Comparison of ENCODE assay signal across 1 cellular context in genomic region chr20:5784735-5785134, GRCh38.
TF ChIP-seq lines count a peak whose summit lies in the region.

No MANE protein-coding gene starts in this region.

TF ChIP-seq in K562, 482 proteins besides CTCF, POLR2A, EP300 and RAD21 (continued from another document):
- TF ChIP-seq RERE (CRISPR knock-in tag; IDR thresholded peaks at IDR 0.05; ENCODE audit: borderline replicate concordance) (no peak), ZNF780A (CRISPR knock-in tag; IDR thresholded peaks at IDR 0.05) (no peak), SRSF9 (IDR thresholded peaks at IDR 0.05; ENCODE audit: borderline replicate concordance, low read depth, low read length) (no peak), ARID3B (CRISPR knock-in tag; IDR thresholded peaks at IDR 0.05; ENCODE audit: borderline replicate concordance) (no peak), MTA2 (IDR thresholded peaks at IDR 0.05; ENCODE audit: low read depth) (peak; percentile 92), ARNT (IDR thresholded peaks at IDR 0.05) (0 out of 4 replicates have a peak, but pooled peaks of 1 of the 2 experiments have one; percentile 41), ERF (CRISPR knock-in tag; IDR thresholded peaks at IDR 0.05) (no peak), RBM39 (optimal IDR thresholded peaks at IDR 0.05; ENCODE audit: low read depth, low read length) (no peak), EP400 (IDR thresholded peaks at IDR 0.05) (peak; percentile 65), LEF1 (IDR thresholded peaks at IDR 0.05) (peak; percentile 92), ZNF24 (IDR thresholded peaks at IDR 0.05) (no peak), PREB (CRISPR knock-in tag; IDR thresholded peaks at IDR 0.05) (no peak), ZNF57 (CRISPR knock-in tag; IDR thresholded peaks at IDR 0.05) (no peak), ZHX1 (conservative IDR thresholded peaks at IDR 0.05; ENCODE audit: low read length) (no peak), HIVEP1 (CRISPR knock-in tag; IDR thresholded peaks at IDR 0.05) (no peak), ZNF407 (IDR thresholded peaks at IDR 0.05; ENCODE audit: low read depth) (no peak), ZNF23 (CRISPR knock-in tag; IDR thresholded peaks at IDR 0.05) (no peak), RBM22 (IDR thresholded peaks at IDR 0.05; ENCODE audit: low read depth, low read length, poor library complexity, severe bottlenecking) (no peak), DIDO1 (tag; IDR thresholded peaks at IDR 0.05; ENCODE audit: low read depth) (no peak), TOE1 (IDR thresholded peaks at IDR 0.05; ENCODE audit: borderline replicate concordance) (peak; percentile 50; the same call in 1 of the 2 replicates), TOE1 (CRISPR knock-in tag; IDR thresholded peaks at IDR 0.05; ENCODE audit: borderline replicate concordance, low read depth) (no peak), ZFX (CRISPR knock-in tag; IDR thresholded peaks at IDR 0.05) (peak; percentile 19; the same call in 1 of the 2 replicates), ZBTB34 (CRISPR knock-in tag; IDR thresholded peaks at IDR 0.05) (no peak), EGR1 (conservative IDR thresholded peaks at IDR 0.05) (no peak), CCNT2 (IDR thresholded peaks at IDR 0.05; ENCODE audit: borderline replicate concordance, extremely low read depth, insufficient read length, low read depth, low read length) (peak; percentile 95), HNRNPK (IDR thresholded peaks at IDR 0.05; ENCODE audit: low read depth, low read length, poor library complexity, severe bottlenecking) (no peak), TAL1 (IDR thresholded peaks at IDR 0.05) (peak; percentile 95), SP1 (CRISPR knock-in tag; IDR thresholded peaks at IDR 0.05) (0 out of 2 replicates have a peak, but pooled peaks have one; percentile 36)
